In genomic region chr21:36069713-36070573, GRCh38 we compare ENCODE assay signal across 7 cellular contexts. TPM values are rescaled to one million over a fixed set of nuclear protein-coding genes. Genes with fewer than 3 reads are reported as not detected.
DNase-seq lines count a peak whose midpoint lies in the region; ATAC-seq lines count a peak whose summit lies in the region.

Gene CBR1 (plus strand): TSS chr21:36070024. CDS start chr21:36070116, 92 bp downstream.

- peaks cover 3 to 7% (median 4%) of the 10 kb centered on the region in 3 donors for H3K27me3 Mint-ChIP-seq in immature natural killer cell (ENCODE audit: low read depth in 3 of 3)

- peaks cover 6 to 17% (median 12%) of the 10 kb centered on the region in 3 donors for H3K36me3 Mint-ChIP-seq in immature natural killer cell

- peak; percentile 88 for ATAC-seq in GM18858 (IDR thresholded peaks at IDR 0.05; ENCODE audit: unreplicated experiment)
- ATAC-seq in HG03066 (IDR thresholded peaks at IDR 0.05; ENCODE audit: low read depth, unreplicated experiment): peak; percentile 97

- peak within 1 kb of the TSS; percentile 86 to 90 (median 89) for H3K4me3 Mint-ChIP-seq in immature natural killer cell

- H3K27ac Mint-ChIP-seq in immature natural killer cell: peak within 1 kb of the TSS; percentile 65 to 89 (median 79)

- peak within 1 kb of the TSS; percentile 97 for H3K27ac ChIP-seq in caudate nucleus (ENCODE audit: low read depth, low read length)

- peak; percentile 92 for DNase-seq in NCI-H2196 (lab: John Stamatoyannopoulos, UW; ENCODE audit: unreplicated experiment)
- peak; percentile 71 for DNase-seq in activated CD4-positive, CD25-positive, alpha-beta regulatory T cell treated with anti-CD3 and anti-CD28 coated beads, Interleukin-2, amount 50 U/mL, for 16 hours (ENCODE audit: low read depth, low spot score)
- peak; percentile 44 to 98 (median 95) for DNase-seq in caudate nucleus (lab: John Stamatoyannopoulos, UW)
- peak; percentile 87 to 90 (median 88) for DNase-seq in immature natural killer cell
- DNase-seq in smooth muscle cell of the brain vasculature (ENCODE audit: low read depth, low spot score): peak; percentile 67

- H3K9me3 Mint-ChIP-seq in immature natural killer cell: peaks cover 0 to 9% (median 6%) of the 10 kb centered on the region in 6 donors

- H3K4me1 Mint-ChIP-seq in immature natural killer cell: peaks cover 33% of the 10 kb centered on the region in 2 donors

RNA-seq across cellular contexts. Expression of gene CBR1, which starts in this region (rescaled TPM):
- polyA plus RNA-seq in immature natural killer cell: 10 to 100 TPM; 60.1 to 69.6 (median 62.1) TPM

Comparison
In these comparisons a context has a peak if more than half of its experiments do, and no peak if none do; other contexts are left out.
1. Peak in every context shown above with its lines: DNase-seq, ATAC-seq and H3K27ac ChIP-seq.